In the genomic region with DNA sequence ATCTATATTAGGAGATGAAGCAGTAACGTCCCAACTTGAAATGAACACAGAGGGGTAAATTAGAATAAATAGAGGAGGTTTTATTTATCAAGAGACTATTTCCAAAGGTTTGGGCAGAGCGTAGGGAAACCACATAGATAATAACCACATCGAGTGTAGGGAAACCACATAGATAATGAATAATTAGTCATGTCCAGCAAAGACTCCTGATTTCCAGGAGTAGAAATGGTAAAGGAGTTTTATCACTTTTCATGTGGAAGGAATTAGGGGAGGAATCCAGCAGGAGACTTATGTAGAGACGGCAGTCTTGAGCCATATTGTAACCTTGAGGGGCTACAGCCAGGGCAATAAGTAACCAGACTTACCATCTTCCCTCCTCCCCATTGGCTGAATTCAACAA, we compare ENCODE assay signal across 27 cellular contexts.
"Had no signal": no experiment of that assay in that cellular context is flagged by ENCODE, and none has a peak within 500 bp of the region (broad histone marks: within the 10 kb centered on the region; RNA-seq: fewer than 3 reads in every experiment).

No MANE protein-coding gene starts in this region.

- H3K27me3 Mint-ChIP-seq: memory B cell, naive B cell, progenitor cell of endocrine pancreas, type B pancreatic cell had no signal

- H3K27me3 ChIP-seq: gastroesophageal sphincter, pancreas, suprapubic skin, thyroid gland had no signal

- H3K4me3 ChIP-seq: coronary artery, gastroesophageal sphincter, left ventricle myocardium inferior, lower lobe of right lung, pancreas, suprapubic skin, thyroid gland had no signal

- H3K4me1 ChIP-seq: gastroesophageal sphincter, left ventricle myocardium inferior, lower lobe of right lung, pancreas, suprapubic skin, thyroid gland had no signal

- H3K27ac Mint-ChIP-seq: endodermal cell, immature natural killer cell, memory B cell, naive B cell, nephron, progenitor cell of endocrine pancreas, type B pancreatic cell had no signal

- H3K4me1 Mint-ChIP-seq: immature natural killer cell, memory B cell, naive B cell, nephron had no signal

- DNase-seq: effector CD4-positive, alpha-beta T cell; endodermal cell; erythroblast; foreskin fibroblast; immature natural killer cell; kidney; left cardiac atrium; left ventricle myocardium inferior; lower lobe of right lung; midbrain; naive B cell; occipital lobe; pancreas; right cardiac atrium; small intestine; stimulated activated CD4-positive, alpha-beta T cell treated with anti-CD3 and anti-CD28 coated beads, Interleukin-12 subunit alpha, Interleukin-12 subunit beta, amount 100 ng/mL, for 4 hours; stimulated activated naive CD4-positive, alpha-beta T cell; thyroid gland had no signal

- FAIRE-seq: endothelial cell of umbilical vein, kidney, pancreas, small intestine, urothelium cell line had no signal

- H3K36me3 Mint-ChIP-seq: memory B cell, naive B cell, type B pancreatic cell had no signal

- H3K36me3 ChIP-seq: gastroesophageal sphincter, left ventricle myocardium inferior, lower lobe of right lung, pancreas, suprapubic skin, thyroid gland had no signal

- H3K27ac ChIP-seq: coronary artery, gastroesophageal sphincter, left ventricle myocardium inferior, lower lobe of right lung, pancreas, suprapubic skin, thyroid gland had no signal

- H3K4me3 Mint-ChIP-seq: endodermal cell, immature natural killer cell, memory B cell, naive B cell, nephron, type B pancreatic cell had no signal

- H3K9me3 ChIP-seq: gastroesophageal sphincter, lower lobe of right lung, pancreas, thyroid gland had no signal

- ATAC-seq: gastroesophageal sphincter, left cardiac atrium, lower lobe of right lung, pancreas, right cardiac atrium had no signal
